Comparison of ENCODE assay signal across 1 cellular context in the genomic region with DNA sequence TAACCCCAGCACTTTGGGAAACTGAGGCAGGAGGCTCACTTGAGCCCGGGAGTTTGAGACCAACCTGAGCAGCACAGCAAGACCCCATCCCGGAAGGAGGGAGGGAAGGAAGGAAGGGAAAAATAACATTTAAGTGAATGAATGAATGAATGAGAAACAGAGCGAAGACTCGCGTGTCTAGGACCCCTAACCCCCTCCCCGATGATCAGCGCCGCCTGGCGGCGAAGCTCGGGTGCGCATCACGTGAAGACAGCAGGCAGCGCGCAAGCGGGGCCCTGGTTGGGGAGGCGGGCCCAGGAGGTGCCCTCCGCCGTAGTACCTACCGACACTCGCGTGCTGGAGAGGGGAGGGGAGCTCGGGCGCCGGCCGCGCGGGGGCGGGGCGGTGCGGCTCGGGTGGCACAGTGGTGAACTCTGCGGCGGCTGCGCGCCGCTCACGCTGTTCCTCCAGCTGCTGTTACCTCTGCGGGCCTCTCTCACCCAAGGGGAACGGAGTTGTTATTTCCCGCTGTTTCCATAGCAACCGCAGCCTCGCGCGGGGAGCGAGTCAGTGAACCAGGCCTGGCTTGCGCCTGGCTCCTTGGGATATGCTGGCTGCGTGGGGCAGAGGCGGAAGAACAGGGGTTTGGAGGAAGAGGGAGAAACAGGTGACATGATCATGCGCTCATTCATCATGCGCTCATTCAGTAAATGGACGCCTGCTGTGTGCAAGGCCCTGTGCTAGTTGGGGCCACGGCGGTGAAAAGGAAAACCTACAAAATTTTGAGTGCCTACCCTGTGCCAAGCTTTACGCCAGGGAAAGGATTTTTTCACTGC.
A peak's percentile ranks its signal among the peaks of the same experiment; 100 is the strongest.
TF ChIP-seq lines count a peak whose summit lies in the region.

No MANE protein-coding gene starts in this region.

TF ChIP-seq in K562, 482 proteins besides CTCF, POLR2A, EP300 and RAD21 (continued from another document and continues in another):
- TF ChIP-seq, protein P1, sequence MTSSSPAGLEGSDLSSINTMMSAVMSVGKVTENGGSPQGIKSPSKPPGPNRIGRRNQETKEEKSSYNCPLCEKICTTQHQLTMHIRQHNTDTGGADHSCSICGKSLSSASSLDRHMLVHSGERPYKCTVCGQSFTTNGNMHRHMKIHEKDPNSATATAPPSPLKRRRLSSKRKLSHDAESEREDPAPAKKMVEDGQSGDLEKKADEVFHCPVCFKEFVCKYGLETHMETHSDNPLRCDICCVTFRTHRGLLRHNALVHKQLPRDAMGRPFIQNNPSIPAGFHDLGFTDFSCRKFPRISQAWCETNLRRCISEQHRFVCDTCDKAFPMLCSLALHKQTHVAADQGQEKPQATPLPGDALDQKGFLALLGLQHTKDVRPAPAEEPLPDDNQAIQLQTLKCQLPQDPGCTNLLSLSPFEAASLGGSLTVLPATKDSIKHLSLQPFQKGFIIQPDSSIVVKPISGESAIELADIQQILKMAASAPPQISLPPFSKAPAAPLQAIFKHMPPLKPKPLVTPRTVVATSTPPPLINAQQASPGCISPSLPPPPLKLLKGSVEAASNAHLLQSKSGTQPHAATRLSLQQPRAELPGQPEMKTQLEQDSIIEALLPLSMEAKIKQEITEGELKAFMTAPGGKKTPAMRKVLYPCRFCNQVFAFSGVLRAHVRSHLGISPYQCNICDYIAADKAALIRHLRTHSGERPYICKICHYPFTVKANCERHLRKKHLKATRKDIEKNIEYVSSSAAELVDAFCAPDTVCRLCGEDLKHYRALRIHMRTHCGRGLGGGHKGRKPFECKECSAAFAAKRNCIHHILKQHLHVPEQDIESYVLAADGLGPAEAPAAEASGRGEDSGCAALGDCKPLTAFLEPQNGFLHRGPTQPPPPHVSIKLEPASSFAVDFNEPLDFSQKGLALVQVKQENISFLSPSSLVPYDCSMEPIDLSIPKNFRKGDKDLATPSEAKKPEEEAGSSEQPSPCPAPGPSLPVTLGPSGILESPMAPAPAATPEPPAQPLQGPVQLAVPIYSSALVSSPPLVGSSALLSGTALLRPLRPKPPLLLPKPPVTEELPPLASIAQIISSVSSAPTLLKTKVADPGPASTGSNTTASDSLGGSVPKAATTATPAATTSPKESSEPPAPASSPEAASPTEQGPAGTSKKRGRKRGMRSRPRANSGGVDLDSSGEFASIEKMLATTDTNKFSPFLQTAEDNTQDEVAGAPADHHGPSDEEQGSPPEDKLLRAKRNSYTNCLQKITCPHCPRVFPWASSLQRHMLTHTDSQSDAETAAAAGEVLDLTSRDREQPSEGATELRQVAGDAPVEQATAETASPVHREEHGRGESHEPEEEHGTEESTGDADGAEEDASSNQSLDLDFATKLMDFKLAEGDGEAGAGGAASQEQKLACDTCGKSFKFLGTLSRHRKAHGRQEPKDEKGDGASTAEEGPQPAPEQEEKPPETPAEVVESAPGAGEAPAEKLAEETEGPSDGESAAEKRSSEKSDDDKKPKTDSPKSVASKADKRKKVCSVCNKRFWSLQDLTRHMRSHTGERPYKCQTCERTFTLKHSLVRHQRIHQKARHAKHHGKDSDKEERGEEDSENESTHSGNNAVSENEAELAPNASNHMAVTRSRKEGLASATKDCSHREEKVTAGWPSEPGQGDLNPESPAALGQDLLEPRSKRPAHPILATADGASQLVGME (CRISPR knock-in tag; IDR thresholded peaks at IDR 0.05) = no peak
- TF ChIP-seq, protein P2, sequence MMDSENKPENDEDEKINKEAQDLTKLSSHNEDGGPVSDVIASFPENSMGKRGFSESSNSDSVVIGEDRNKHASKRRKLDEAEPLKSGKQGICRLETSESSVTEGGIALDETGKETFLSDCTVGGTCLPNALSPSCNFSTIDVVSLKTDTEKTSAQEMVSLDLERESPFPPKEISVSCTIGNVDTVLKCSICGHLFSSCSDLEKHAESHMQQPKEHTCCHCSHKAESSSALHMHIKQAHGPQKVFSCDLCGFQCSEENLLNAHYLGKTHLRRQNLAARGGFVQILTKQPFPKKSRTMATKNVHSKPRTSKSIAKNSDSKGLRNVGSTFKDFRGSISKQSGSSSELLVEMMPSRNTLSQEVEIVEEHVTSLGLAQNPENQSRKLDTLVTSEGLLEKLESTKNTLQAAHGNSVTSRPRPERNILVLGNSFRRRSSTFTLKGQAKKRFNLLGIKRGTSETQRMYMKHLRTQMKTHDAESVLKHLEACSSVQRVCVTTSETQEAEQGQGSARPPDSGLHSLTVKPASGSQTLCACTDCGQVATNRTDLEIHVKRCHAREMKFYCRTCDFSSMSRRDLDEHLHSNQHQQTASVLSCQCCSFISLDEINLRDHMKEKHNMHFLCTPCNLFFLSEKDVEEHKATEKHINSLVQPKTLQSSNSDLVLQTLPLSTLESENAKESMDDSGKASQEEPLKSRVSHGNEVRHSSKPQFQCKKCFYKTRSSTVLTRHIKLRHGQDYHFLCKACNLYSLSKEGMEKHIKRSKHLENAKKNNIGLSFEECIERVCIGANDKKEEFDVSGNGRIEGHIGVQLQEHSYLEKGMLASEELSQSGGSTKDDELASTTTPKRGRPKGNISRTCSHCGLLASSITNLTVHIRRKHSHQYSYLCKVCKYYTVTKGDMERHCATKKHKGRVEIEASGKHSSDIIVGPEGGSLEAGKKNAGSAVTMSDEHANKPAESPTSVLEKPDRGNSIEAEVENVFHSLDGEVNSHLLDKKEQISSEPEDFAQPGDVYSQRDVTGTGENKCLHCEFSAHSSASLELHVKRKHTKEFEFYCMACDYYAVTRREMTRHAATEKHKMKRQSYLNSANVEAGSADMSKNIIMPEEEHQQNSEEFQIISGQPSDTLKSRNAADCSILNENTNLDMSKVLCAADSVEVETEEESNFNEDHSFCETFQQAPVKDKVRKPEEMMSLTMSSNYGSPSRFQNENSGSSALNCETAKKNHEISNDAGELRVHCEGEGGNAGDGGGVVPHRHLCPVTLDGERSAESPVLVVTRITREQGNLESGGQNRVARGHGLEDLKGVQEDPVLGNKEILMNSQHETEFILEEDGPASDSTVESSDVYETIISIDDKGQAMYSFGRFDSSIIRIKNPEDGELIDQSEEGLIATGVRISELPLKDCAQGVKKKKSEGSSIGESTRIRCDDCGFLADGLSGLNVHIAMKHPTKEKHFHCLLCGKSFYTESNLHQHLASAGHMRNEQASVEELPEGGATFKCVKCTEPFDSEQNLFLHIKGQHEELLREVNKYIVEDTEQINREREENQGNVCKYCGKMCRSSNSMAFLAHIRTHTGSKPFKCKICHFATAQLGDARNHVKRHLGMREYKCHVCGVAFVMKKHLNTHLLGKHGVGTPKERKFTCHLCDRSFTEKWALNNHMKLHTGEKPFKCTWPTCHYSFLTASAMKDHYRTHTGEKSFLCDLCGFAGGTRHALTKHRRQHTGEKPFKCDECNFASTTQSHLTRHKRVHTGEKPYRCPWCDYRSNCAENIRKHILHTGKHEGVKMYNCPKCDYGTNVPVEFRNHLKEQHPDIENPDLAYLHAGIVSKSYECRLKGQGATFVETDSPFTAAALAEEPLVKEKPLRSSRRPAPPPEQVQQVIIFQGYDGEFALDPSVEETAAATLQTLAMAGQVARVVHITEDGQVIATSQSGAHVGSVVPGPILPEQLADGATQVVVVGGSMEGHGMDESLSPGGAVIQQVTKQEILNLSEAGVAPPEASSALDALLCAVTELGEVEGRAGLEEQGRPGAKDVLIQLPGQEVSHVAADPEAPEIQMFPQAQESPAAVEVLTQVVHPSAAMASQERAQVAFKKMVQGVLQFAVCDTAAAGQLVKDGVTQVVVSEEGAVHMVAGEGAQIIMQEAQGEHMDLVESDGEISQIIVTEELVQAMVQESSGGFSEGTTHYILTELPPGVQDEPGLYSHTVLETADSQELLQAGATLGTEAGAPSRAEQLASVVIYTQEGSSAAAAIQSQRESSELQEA (IDR thresholded peaks at IDR 0.05; ENCODE audit: low read depth) = no peak
- TF ChIP-seq CBX3 (IDR thresholded peaks at IDR 0.05; ENCODE audit: borderline replicate concordance in 1 of 2, low read length in 2 of 2) = no peak
- TF ChIP-seq, protein P3, sequence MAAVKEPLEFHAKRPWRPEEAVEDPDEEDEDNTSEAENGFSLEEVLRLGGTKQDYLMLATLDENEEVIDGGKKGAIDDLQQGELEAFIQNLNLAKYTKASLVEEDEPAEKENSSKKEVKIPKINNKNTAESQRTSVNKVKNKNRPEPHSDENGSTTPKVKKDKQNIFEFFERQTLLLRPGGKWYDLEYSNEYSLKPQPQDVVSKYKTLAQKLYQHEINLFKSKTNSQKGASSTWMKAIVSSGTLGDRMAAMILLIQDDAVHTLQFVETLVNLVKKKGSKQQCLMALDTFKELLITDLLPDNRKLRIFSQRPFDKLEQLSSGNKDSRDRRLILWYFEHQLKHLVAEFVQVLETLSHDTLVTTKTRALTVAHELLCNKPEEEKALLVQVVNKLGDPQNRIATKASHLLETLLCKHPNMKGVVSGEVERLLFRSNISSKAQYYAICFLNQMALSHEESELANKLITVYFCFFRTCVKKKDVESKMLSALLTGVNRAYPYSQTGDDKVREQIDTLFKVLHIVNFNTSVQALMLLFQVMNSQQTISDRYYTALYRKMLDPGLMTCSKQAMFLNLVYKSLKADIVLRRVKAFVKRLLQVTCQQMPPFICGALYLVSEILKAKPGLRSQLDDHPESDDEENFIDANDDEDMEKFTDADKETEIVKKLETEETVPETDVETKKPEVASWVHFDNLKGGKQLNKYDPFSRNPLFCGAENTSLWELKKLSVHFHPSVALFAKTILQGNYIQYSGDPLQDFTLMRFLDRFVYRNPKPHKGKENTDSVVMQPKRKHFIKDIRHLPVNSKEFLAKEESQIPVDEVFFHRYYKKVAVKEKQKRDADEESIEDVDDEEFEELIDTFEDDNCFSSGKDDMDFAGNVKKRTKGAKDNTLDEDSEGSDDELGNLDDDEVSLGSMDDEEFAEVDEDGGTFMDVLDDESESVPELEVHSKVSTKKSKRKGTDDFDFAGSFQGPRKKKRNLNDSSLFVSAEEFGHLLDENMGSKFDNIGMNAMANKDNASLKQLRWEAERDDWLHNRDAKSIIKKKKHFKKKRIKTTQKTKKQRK (IDR thresholded peaks at IDR 0.05; ENCODE audit: borderline replicate concordance, low read depth, low read length) = no peak
- TF ChIP-seq, protein P4, sequence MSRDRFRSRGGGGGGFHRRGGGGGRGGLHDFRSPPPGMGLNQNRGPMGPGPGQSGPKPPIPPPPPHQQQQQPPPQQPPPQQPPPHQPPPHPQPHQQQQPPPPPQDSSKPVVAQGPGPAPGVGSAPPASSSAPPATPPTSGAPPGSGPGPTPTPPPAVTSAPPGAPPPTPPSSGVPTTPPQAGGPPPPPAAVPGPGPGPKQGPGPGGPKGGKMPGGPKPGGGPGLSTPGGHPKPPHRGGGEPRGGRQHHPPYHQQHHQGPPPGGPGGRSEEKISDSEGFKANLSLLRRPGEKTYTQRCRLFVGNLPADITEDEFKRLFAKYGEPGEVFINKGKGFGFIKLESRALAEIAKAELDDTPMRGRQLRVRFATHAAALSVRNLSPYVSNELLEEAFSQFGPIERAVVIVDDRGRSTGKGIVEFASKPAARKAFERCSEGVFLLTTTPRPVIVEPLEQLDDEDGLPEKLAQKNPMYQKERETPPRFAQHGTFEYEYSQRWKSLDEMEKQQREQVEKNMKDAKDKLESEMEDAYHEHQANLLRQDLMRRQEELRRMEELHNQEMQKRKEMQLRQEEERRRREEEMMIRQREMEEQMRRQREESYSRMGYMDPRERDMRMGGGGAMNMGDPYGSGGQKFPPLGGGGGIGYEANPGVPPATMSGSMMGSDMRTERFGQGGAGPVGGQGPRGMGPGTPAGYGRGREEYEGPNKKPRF (IDR thresholded peaks at IDR 0.05; ENCODE audit: low read depth, low read length) = no peak
- TF ChIP-seq RUNX1 (IDR thresholded peaks at IDR 0.05; ENCODE audit: low read depth) = no peak
- no peak for TF ChIP-seq POLR3A (IDR thresholded peaks at IDR 0.05; ENCODE audit: borderline replicate concordance, extremely low read depth, insufficient read depth, insufficient read length)
- TF ChIP-seq HMGN3 (IDR thresholded peaks at IDR 0.05; ENCODE audit: borderline replicate concordance, extremely low read depth, insufficient read length, low read depth, low read length) = peak; percentile 31
- TF ChIP-seq ZSCAN29 (IDR thresholded peaks at IDR 0.05) = no peak
- no peak for TF ChIP-seq OTX1 (CRISPR knock-in tag; IDR thresholded peaks at IDR 0.05)
- no peak for TF ChIP-seq NR2C2 (CRISPR knock-in tag; IDR thresholded peaks at IDR 0.05)
- TF ChIP-seq NR2C2 (tag; IDR thresholded peaks at IDR 0.05) = no peak
- TF ChIP-seq DIDO1 (tag; IDR thresholded peaks at IDR 0.05; ENCODE audit: low read depth) = no peak
- no peak for TF ChIP-seq BDP1 (IDR thresholded peaks at IDR 0.05; ENCODE audit: insufficient read depth, insufficient read length)
- TF ChIP-seq, protein P5, sequence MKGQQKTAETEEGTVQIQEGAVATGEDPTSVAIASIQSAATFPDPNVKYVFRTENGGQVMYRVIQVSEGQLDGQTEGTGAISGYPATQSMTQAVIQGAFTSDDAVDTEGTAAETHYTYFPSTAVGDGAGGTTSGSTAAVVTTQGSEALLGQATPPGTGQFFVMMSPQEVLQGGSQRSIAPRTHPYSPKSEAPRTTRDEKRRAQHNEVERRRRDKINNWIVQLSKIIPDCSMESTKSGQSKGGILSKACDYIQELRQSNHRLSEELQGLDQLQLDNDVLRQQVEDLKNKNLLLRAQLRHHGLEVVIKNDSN (CRISPR knock-in tag; IDR thresholded peaks at IDR 0.05) = peak; percentile 47
- TF ChIP-seq SP1 (CRISPR knock-in tag; IDR thresholded peaks at IDR 0.05) = no peak
- TF ChIP-seq, protein P6, sequence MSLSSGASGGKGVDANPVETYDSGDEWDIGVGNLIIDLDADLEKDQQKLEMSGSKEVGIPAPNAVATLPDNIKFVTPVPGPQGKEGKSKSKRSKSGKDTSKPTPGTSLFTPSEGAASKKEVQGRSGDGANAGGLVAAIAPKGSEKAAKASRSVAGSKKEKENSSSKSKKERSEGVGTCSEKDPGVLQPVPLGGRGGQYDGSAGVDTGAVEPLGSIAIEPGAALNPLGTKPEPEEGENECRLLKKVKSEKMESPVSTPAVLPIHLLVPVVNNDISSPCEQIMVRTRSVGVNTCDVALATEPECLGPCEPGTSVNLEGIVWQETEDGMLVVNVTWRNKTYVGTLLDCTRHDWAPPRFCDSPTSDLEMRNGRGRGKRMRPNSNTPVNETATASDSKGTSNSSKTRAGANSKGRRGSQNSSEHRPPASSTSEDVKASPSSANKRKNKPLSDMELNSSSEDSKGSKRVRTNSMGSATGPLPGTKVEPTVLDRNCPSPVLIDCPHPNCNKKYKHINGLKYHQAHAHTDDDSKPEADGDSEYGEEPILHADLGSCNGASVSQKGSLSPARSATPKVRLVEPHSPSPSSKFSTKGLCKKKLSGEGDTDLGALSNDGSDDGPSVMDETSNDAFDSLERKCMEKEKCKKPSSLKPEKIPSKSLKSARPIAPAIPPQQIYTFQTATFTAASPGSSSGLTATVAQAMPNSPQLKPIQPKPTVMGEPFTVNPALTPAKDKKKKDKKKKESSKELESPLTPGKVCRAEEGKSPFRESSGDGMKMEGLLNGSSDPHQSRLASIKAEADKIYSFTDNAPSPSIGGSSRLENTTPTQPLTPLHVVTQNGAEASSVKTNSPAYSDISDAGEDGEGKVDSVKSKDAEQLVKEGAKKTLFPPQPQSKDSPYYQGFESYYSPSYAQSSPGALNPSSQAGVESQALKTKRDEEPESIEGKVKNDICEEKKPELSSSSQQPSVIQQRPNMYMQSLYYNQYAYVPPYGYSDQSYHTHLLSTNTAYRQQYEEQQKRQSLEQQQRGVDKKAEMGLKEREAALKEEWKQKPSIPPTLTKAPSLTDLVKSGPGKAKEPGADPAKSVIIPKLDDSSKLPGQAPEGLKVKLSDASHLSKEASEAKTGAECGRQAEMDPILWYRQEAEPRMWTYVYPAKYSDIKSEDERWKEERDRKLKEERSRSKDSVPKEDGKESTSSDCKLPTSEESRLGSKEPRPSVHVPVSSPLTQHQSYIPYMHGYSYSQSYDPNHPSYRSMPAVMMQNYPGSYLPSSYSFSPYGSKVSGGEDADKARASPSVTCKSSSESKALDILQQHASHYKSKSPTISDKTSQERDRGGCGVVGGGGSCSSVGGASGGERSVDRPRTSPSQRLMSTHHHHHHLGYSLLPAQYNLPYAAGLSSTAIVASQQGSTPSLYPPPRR (CRISPR knock-in tag; IDR thresholded peaks at IDR 0.05; ENCODE audit: borderline replicate concordance) = no peak
- TF ChIP-seq ETV5 (CRISPR knock-in tag; IDR thresholded peaks at IDR 0.05; ENCODE audit: low read depth) = no peak
